In genomic region chr4:141635726-141636076, GRCh38 we compare ENCODE assay signal across 8 cellular contexts. TPM values are rescaled to one million over a fixed set of nuclear protein-coding genes. Genes with fewer than 3 reads are reported as not detected.
DNase-seq lines count a peak whose midpoint lies in the region; ATAC-seq and TF ChIP-seq lines count a peak whose summit lies in the region.

No MANE protein-coding gene starts in this region.

- DNase-seq in GM13977 (ENCODE audit: low spot score) (peak; percentile 74), MG63 (no peak), fibroblast of villous mesenchyme (ENCODE audit: low read depth) (no peak), NCI-H2029 (lab: John Stamatoyannopoulos, UW) (no peak)
- no peak for DNase-seq in effector CD8-positive, alpha-beta T cell (lab: John Stamatoyannopoulos, UW)
- DNase-seq in stimulated activated CD4-positive, alpha-beta T cell treated with anti-CD3 and anti-CD28 coated beads, Interleukin-4, amount 100 ng/mL, for 24 hours: no peak

- H3K27me3 ChIP-seq in MG63 (no peaks in the 10 kb centered on the region), subcutaneous abdominal adipose tissue (ENCODE audit: control insufficient read depth in 5 of 5, insufficient read depth in 4 of 5, low read length in 5 of 5) (no peaks in the 10 kb centered on the region)

- no peaks in the 10 kb centered on the region for H3K36me3 ChIP-seq in MG63
- no peaks in the 10 kb centered on the region for H3K36me3 ChIP-seq in subcutaneous abdominal adipose tissue (ENCODE audit: control insufficient read depth in 5 of 5, insufficient read depth in 5 of 5, low read length in 5 of 5)

- peak; percentile 35 for ATAC-seq in GM21737 (IDR thresholded peaks at IDR 0.05; ENCODE audit: unreplicated experiment)

- in situ Hi-C loops in GM13977 (cut with MboI; ENCODE audit: low pct_unique_long_range_greater_than_20kb, low sequenced_read_pairs, unreplicated experiment): no loop called here

- no peaks in the 10 kb centered on the region for H3K9me3 ChIP-seq in MG63
- no peaks in the 10 kb centered on the region for H3K9me3 ChIP-seq in subcutaneous abdominal adipose tissue (ENCODE audit: control insufficient read depth in 5 of 5, low read length in 5 of 5)

- peaks cover 0 to 24% (median 21%) of the 10 kb centered on the region in 5 donors for H3K4me1 ChIP-seq in subcutaneous abdominal adipose tissue (ENCODE audit: control insufficient read depth in 5 of 5, insufficient read depth in 5 of 5, low read length in 5 of 5)

- peak overlapping the region in 3 of 5 donors; percentile 87 to 90 (median 88) for H3K9ac ChIP-seq in subcutaneous abdominal adipose tissue (ENCODE audit: low read length in 5 of 5)

- H3K27ac ChIP-seq in subcutaneous abdominal adipose tissue (ENCODE audit: low read depth, low read length): peak overlapping the region; percentile 71

- H3K4me3 ChIP-seq in MG63: peak overlapping the region; percentile 77; the same call in 1 of the 2 replicates
- peak overlapping the region; percentile 83 for H3K4me3 ChIP-seq in fibroblast of villous mesenchyme (ENCODE audit: low read depth, low read length)
- H3K4me3 ChIP-seq in subcutaneous abdominal adipose tissue (ENCODE audit: low read depth in 1 of 5, low read length in 5 of 5): peak overlapping the region; percentile 66 to 93 (median 91)

- TF ChIP-seq CTCF in GM13977 (IDR thresholded peaks at IDR 0.05; ENCODE audit: extremely low read depth, insufficient read depth, missing control alignments) (no peak), fibroblast of villous mesenchyme (IDR thresholded peaks at IDR 0.05; ENCODE audit: insufficient read depth, low read depth, low read length) (no peak)

RNA-seq across cellular contexts. Expression of gene IL15, which starts 0.7 kb away (rescaled TPM):
- 6.2 and 9.3 TPM in 2 replicates for total RNA-seq in MG63 (2014; rRNA removed; shearing (Covaris generic); ENCODE audit: low replicate concordance)
- 9.5 and 11.6 TPM in 2 replicates for total RNA-seq in fibroblast of villous mesenchyme
